Comparison of ENCODE assay signal across 16 cellular contexts in genomic region chr13:30736921-30737320, GRCh38. TPM values are rescaled to one million over a fixed set of nuclear protein-coding genes. Genes with fewer than 3 reads are reported as not detected.
DNase-seq lines count a peak whose midpoint lies in the region; ATAC-seq and TF ChIP-seq lines count a peak whose summit lies in the region.
"Had no signal": no experiment of that assay in that cellular context is flagged by ENCODE, and none has a peak within 500 bp of the region (broad histone marks: within the 10 kb centered on the region; RNA-seq: fewer than 3 reads in every experiment).

No MANE protein-coding gene starts in this region.

- peaks cover 46 to 73% (median 65%) of the 10 kb centered on the region in 4 donors for H3K4me1 Mint-ChIP-seq in CD4-positive, alpha-beta memory T cell
- peaks cover 73% of the 10 kb centered on the region for H3K4me1 Mint-ChIP-seq in activated naive CD8-positive, alpha-beta T cell treated with anti-CD3 and anti-CD28 coated beads, Interleukin-2, amount 50 U/mL, for 24 hours
- H3K4me1 Mint-ChIP-seq in natural killer cell treated with Interleukin-12 subunit alpha and Interleukin-12 subunit beta and Interleukin-15 and Interleukin-18, amount 100 ng/mL, for 72 hours (ENCODE audit: low read depth in 2 of 2), result peaks cover 62 to 72% of the 10 kb centered on the region in 2 donors

- no peak for TF ChIP-seq CTCF in KMS-11 (conservative IDR thresholded peaks at IDR 0.05; ENCODE audit: low read depth, low read length)
- TF ChIP-seq CTCF in heart left ventricle (IDR thresholded peaks at IDR 0.05), result no peak

- no peak for DNase-seq in CD4-positive, alpha-beta memory T cell
- no peak for DNase-seq in activated naive CD8-positive, alpha-beta T cell treated with anti-CD3 and anti-CD28 coated beads, Interleukin-2, amount 50 U/mL, for 24 hours
- no peak for DNase-seq in natural killer cell treated with Interleukin-12 subunit alpha and Interleukin-12 subunit beta and Interleukin-15 and Interleukin-18, amount 100 ng/mL, for 72 hours (ENCODE audit: low spot score)
- no peak for DNase-seq in heart left ventricle
- DNase-seq: amniotic stem cell; DMS 273 treated with DMSO at 0.1 percent for 48 hours; effector CD8-positive, alpha-beta T cell; head of caudate nucleus; NCI-H1694 treated with DMSO at 0.1 percent for 48 hours; NCI-H748 treated with DMSO at 0.1 percent for 48 hours had no signal

- H3K27me3 Mint-ChIP-seq in CD4-positive, alpha-beta memory T cell, result no peaks in the 10 kb centered on the region
- H3K27me3 Mint-ChIP-seq in activated naive CD8-positive, alpha-beta T cell treated with anti-CD3 and anti-CD28 coated beads, Interleukin-2, amount 50 U/mL, for 24 hours, result peaks cover 2% of the 10 kb centered on the region
- H3K27me3 Mint-ChIP-seq in natural killer cell treated with Interleukin-12 subunit alpha and Interleukin-12 subunit beta and Interleukin-15 and Interleukin-18, amount 100 ng/mL, for 72 hours, result peaks cover 0 to 2% of the 10 kb centered on the region in 2 donors

- CTCF ChIA-PET in CD4-positive, alpha-beta memory T cell (lab: Charles Lee; ENCODE audit: partially characterized antibody), result interaction anchor here (0.6 to 1.2 kb wide), 6 partner anchors 16 to 579 kb away, joined by 3 to 6 read pairs (median 4); partner anchors contain the start of gene USPL1

- H3K4me1 ChIP-seq in CD4-positive, alpha-beta memory T cell (ENCODE audit: insufficient read depth, low read length), result peaks cover 63% of the 10 kb centered on the region
- peaks cover 44% of the 10 kb centered on the region for H3K4me1 ChIP-seq in KMS-11 (ENCODE audit: low read depth, poor library complexity, severe bottlenecking)
- H3K4me1 ChIP-seq in heart left ventricle, result peaks cover 0 to 71% (median 0%) of the 10 kb centered on the region in 12 donors

- no peaks in the 10 kb centered on the region for H3K9me3 Mint-ChIP-seq in CD4-positive, alpha-beta memory T cell
- H3K9me3 Mint-ChIP-seq in activated naive CD8-positive, alpha-beta T cell treated with anti-CD3 and anti-CD28 coated beads, Interleukin-2, amount 50 U/mL, for 24 hours, result no peaks in the 10 kb centered on the region
- no peaks in the 10 kb centered on the region for H3K9me3 Mint-ChIP-seq in natural killer cell treated with Interleukin-12 subunit alpha and Interleukin-12 subunit beta and Interleukin-15 and Interleukin-18, amount 100 ng/mL, for 72 hours
- H3K9me3 Mint-ChIP-seq: GM23338 had no signal

- no peaks in the 10 kb centered on the region for H3K9me3 ChIP-seq in CD4-positive, alpha-beta memory T cell (ENCODE audit: control insufficient read depth in 1 of 2, low read length in 2 of 2)
- H3K9me3 ChIP-seq in heart left ventricle, result no peaks in the 10 kb centered on the region
- H3K9me3 ChIP-seq: SJSA1 had no signal

- H3K27ac Mint-ChIP-seq in CD4-positive, alpha-beta memory T cell, result peak overlapping the region; percentile 81 to 98 (median 98)
- H3K27ac Mint-ChIP-seq in activated naive CD8-positive, alpha-beta T cell treated with anti-CD3 and anti-CD28 coated beads, Interleukin-2, amount 50 U/mL, for 24 hours, result peak overlapping the region; percentile 67
- peak overlapping the region; percentile 82 to 92 for H3K27ac Mint-ChIP-seq in natural killer cell treated with Interleukin-12 subunit alpha and Interleukin-12 subunit beta and Interleukin-15 and Interleukin-18, amount 100 ng/mL, for 72 hours
- H3K27ac Mint-ChIP-seq: GM23338 had no signal

- H3K27me3 ChIP-seq in CD4-positive, alpha-beta memory T cell (ENCODE audit: insufficient read depth, low read length), result no peaks in the 10 kb centered on the region
- no peaks in the 10 kb centered on the region for H3K27me3 ChIP-seq in KMS-11 (ENCODE audit: insufficient read depth, low read depth)
- no peaks in the 10 kb centered on the region for H3K27me3 ChIP-seq in heart left ventricle
- H3K27me3 ChIP-seq: SJSA1 had no signal

- peak overlapping the region; percentile 1 to 55 for H3K4me3 ChIP-seq in CD4-positive, alpha-beta memory T cell (ENCODE audit: low read length in 2 of 2)
- H3K4me3 ChIP-seq in KMS-11 (IDR thresholded peaks at IDR 0.05; ENCODE audit: insufficient read depth, low read depth, low read length), result no peak overlapping the region
- H3K4me3 ChIP-seq in heart left ventricle, result peak overlapping the region in 6 of 12 donors; percentile 4 to 54 (median 14)
- H3K4me3 ChIP-seq: GM23338, SJSA1 had no signal

- H3K4me3 Mint-ChIP-seq in CD4-positive, alpha-beta memory T cell, result peak overlapping the region; percentile 96 to 99 (median 98)
- peak overlapping the region; percentile 90 for H3K4me3 Mint-ChIP-seq in activated naive CD8-positive, alpha-beta T cell treated with anti-CD3 and anti-CD28 coated beads, Interleukin-2, amount 50 U/mL, for 24 hours
- peak overlapping the region; percentile 89 for H3K4me3 Mint-ChIP-seq in natural killer cell treated with Interleukin-12 subunit alpha and Interleukin-12 subunit beta and Interleukin-15 and Interleukin-18, amount 100 ng/mL, for 72 hours
- H3K4me3 Mint-ChIP-seq: GM23338 had no signal

- H3K9ac ChIP-seq in KMS-11, result no peak overlapping the region

- no peaks in the 10 kb centered on the region for H4K20me1 ChIP-seq in KMS-11 (ENCODE audit: insufficient read depth)

- POLR2A ChIA-PET in CD4-positive, alpha-beta memory T cell (lab: Charles Lee; ENCODE audit: partially characterized antibody), result interaction anchor here (0.5 to 5.3 kb wide), 7 partner anchors 8 to 362 kb away, joined by 3 to 25 read pairs (median 3); partner anchors contain the start of gene USPL1

- H3K4me2 ChIP-seq in KMS-11, result peak overlapping the region; percentile 37; the same call in 1 of the 2 replicates
- H3K4me2 ChIP-seq: GM23338 had no signal

- intact Hi-C loops in CD4-positive, alpha-beta memory T cell (cut with micrococcal nuclease), result no loop called here
- intact Hi-C loops in heart left ventricle (cut with DNase I), result no loop called here

- no peak for ATAC-seq in activated naive CD8-positive, alpha-beta T cell treated with anti-CD3 and anti-CD28 coated beads, Interleukin-2, amount 50 U/mL, for 24 hours
- no peak for ATAC-seq in natural killer cell treated with Interleukin-12 subunit alpha and Interleukin-12 subunit beta and Interleukin-15 and Interleukin-18, amount 100 ng/mL, for 72 hours
- ATAC-seq in HG02981 (IDR thresholded peaks at IDR 0.05; ENCODE audit: unreplicated experiment) (no peak), GM21367 (IDR thresholded peaks at IDR 0.05; ENCODE audit: unreplicated experiment) (no peak), GM18511 (IDR thresholded peaks at IDR 0.05; ENCODE audit: unreplicated experiment) (no peak), heart left ventricle (no peak)
- ATAC-seq: GM23338 had no signal

- TF ChIP-seq POLR2A in heart left ventricle (IDR thresholded peaks at IDR 0.05), result no peak

- H3K36me3 Mint-ChIP-seq in CD4-positive, alpha-beta memory T cell, result peaks cover 0 to 8% of the 10 kb centered on the region in 2 donors
- no peaks in the 10 kb centered on the region for H3K36me3 Mint-ChIP-seq in activated naive CD8-positive, alpha-beta T cell treated with anti-CD3 and anti-CD28 coated beads, Interleukin-2, amount 50 U/mL, for 24 hours (ENCODE audit: low read depth)
- peaks cover 7% of the 10 kb centered on the region for H3K36me3 Mint-ChIP-seq in natural killer cell treated with Interleukin-12 subunit alpha and Interleukin-12 subunit beta and Interleukin-15 and Interleukin-18, amount 100 ng/mL, for 72 hours

- peak overlapping the region; percentile 50 for H3K27ac ChIP-seq in CD4-positive, alpha-beta memory T cell (ENCODE audit: low read depth, low read length)
- no peak overlapping the region; the same call in 1 of the 2 replicates for H3K27ac ChIP-seq in KMS-11
- H3K27ac ChIP-seq in heart left ventricle, result peak overlapping the region in 1 of 12 donors; percentile 81
- H3K27ac ChIP-seq: SJSA1 had no signal

- H3K79me2 ChIP-seq in KMS-11 (ENCODE audit: insufficient read depth, low read depth), result no peaks in the 10 kb centered on the region

- 87 to 94% (median 91%) methylated on average over 4 of the region's 4 CpGs for whole genome bisulfite sequencing in heart left ventricle, 4 donors

- H2AFZ ChIP-seq in KMS-11 (ENCODE audit: low read depth), result no peak overlapping the region
- H2AFZ ChIP-seq: GM23338 had no signal

- no peaks in the 10 kb centered on the region for H3K36me3 ChIP-seq in CD4-positive, alpha-beta memory T cell (ENCODE audit: insufficient read depth, low read length)
- no peaks in the 10 kb centered on the region for H3K36me3 ChIP-seq in KMS-11 (ENCODE audit: insufficient read depth)
- no peaks in the 10 kb centered on the region for H3K36me3 ChIP-seq in heart left ventricle
- H3K36me3 ChIP-seq: SJSA1 had no signal

RNA-seq across cellular contexts. Expression of gene ALOX5AP, which starts 1.6 kb away (rescaled TPM):
- total RNA-seq in CD4-positive, alpha-beta memory T cell, result 10 to 100 TPM; 53.7 to 54.0 TPM
- 100 to 1,000 TPM; 377 to 569 TPM for polyA plus RNA-seq in CD4-positive, alpha-beta memory T cell
- total RNA-seq in natural killer cell treated with Interleukin-12 subunit alpha and Interleukin-12 subunit beta and Interleukin-15 and Interleukin-18, amount 100 ng/mL, for 72 hours, result 100 to 1,000 TPM in 1 of 2 donors, 10 to 100 TPM in 1; 49.8 to 173 TPM
- 10 to 100 TPM in 4 of 9 donors, 1 to 10 TPM in 5; 2.4 to 24.3 (median 8.8) TPM for total RNA-seq in heart left ventricle
- polyA plus RNA-seq in heart left ventricle, result 10 to 100 TPM in 1 of 2 donors, under 1 TPM in 1; 0.88 to 15.1 TPM
- total RNA-seq: GM23338 had no signal
